In genomic region chr16:27275394-27275793, GRCh38 we compare ENCODE assay signal across 22 cellular contexts. TPM values are rescaled to one million over a fixed set of nuclear protein-coding genes. Genes with fewer than 3 reads are reported as not detected.
DNase-seq lines count a peak whose midpoint lies in the region; ATAC-seq, FAIRE-seq and TF ChIP-seq lines count a peak whose summit lies in the region.
"Had no signal": no experiment of that assay in that cellular context is flagged by ENCODE, and none has a peak within 500 bp of the region (broad histone marks: within the 10 kb centered on the region; RNA-seq: fewer than 3 reads in every experiment).

No MANE protein-coding gene starts in this region.

- peak overlapping the region; percentile 96 for H3K27ac ChIP-seq in DOHH2 (ENCODE audit: low read depth, low read length)
- H3K27ac ChIP-seq: HL-60 had no signal

- no peaks in the 10 kb centered on the region for H3K9me3 ChIP-seq in DOHH2 (ENCODE audit: control insufficient read depth, insufficient read depth, low read length)
- H3K9me3 ChIP-seq: A549 had no signal

- ATAC-seq in activated B cell treated with CpG ODN at 0.5 μM for 24 hours (ENCODE audit: low read depth), result no peak
- peak; percentile 52 to 63 for ATAC-seq in naive B cell (ENCODE audit: low read depth in 2 of 2)
- ATAC-seq: A549, Panc1, Right ventricle myocardium inferior, SK-N-SH treated with all-trans-retinoic acid at 6 μM for 48 hours had no signal

- H3K9me2 ChIP-seq in DOHH2 (replicated peaks; ENCODE audit: control insufficient read depth, low read length), result no peaks in the 10 kb centered on the region

- no peak for FAIRE-seq in RCC 7860 (lab: Jason Lieb, UNC)
- FAIRE-seq: A549, HTR-8/SVneo had no signal

- H3K9me3 Mint-ChIP-seq in activated CD4-positive, alpha-beta T cell treated with anti-CD3 and anti-CD28 coated beads, Interleukin-2, amount 10 ng/mL, durations not matched to agents 7 days and 5 days, result peaks cover 5% of the 10 kb centered on the region
- H3K9me3 Mint-ChIP-seq in activated B cell treated with CpG ODN at 0.5 μM for 24 hours (no peaks in the 10 kb centered on the region), naive B cell (peaks cover 0 to 4% (median 0%) of the 10 kb centered on the region in 7 donors)
- H3K9me3 Mint-ChIP-seq: IgD-negative memory B cell had no signal

- no peak for DNase-seq in activated CD4-positive, alpha-beta T cell treated with anti-CD3 and anti-CD28 coated beads, Interleukin-2, amount 10 ng/mL, durations not matched to agents 7 days and 5 days
- DNase-seq in activated CD4-positive, alpha-beta T cell treated with anti-CD3 and anti-CD28 coated beads, Interleukin-2, amount 50 U/mL, for 1 hour, result no peak
- DNase-seq in activated B cell treated with CpG ODN at 0.5 μM for 24 hours (no peak), naive B cell (peak; percentile 36), RCC 7860 (ENCODE audit: low spot score) (no peak), amygdala (lab: John Stamatoyannopoulos, UW) (no peak), GM20000 (ENCODE audit: low spot score) (no peak)
- DNase-seq: COR-L47, GOT3, NCI-H1436 treated with DMSO at 0.1 percent for 48 hours, NCI-H2029 treated with DMSO at 0.1 percent for 48 hours, NCI-H2171 treated with DMSO at 0.1 percent for 48 hours, NCI-H446 treated with DMSO at 0.1 percent for 48 hours, NCI-H748 treated with DMSO at 0.1 percent for 48 hours had no signal

- no peaks in the 10 kb centered on the region for H4K20me1 ChIP-seq in DOHH2 (ENCODE audit: control insufficient read depth, insufficient read depth, low read depth, low read length)

- CTCF ChIA-PET in activated CD4-positive, alpha-beta T cell treated with anti-CD3 and anti-CD28 coated beads, Interleukin-2, amount 10 ng/mL, durations not matched to agents 7 days and 5 days (lab: Charles Lee), result interaction anchor here (0.6 to 2.8 kb wide), 4 partner anchors 14 to 55 kb away, joined by 3 to 7 read pairs (median 4); no protein-coding TSS in a partner anchor
- CTCF ChIA-PET in activated B cell treated with CpG ODN at 0.5 μM for 24 hours (lab: Charles Lee), result interaction anchor here (0.8 to 1.0 kb wide), 4 partner anchors 10 to 42 kb away, joined by 3 to 7 read pairs (median 4); no protein-coding TSS in a partner anchor

- no peak overlapping the region for H3K4me3 Mint-ChIP-seq in activated CD4-positive, alpha-beta T cell treated with anti-CD3 and anti-CD28 coated beads, Interleukin-2, amount 10 ng/mL, durations not matched to agents 7 days and 5 days
- no peak overlapping the region for H3K4me3 Mint-ChIP-seq in activated B cell treated with CpG ODN at 0.5 μM for 24 hours
- H3K4me3 Mint-ChIP-seq in naive B cell, result peak overlapping the region in 7 of 8 donors; percentile 9 to 83 (median 53)

- H3K27ac Mint-ChIP-seq in activated CD4-positive, alpha-beta T cell treated with anti-CD3 and anti-CD28 coated beads, Interleukin-2, amount 10 ng/mL, durations not matched to agents 7 days and 5 days, result peak overlapping the region; percentile 31
- H3K27ac Mint-ChIP-seq in activated B cell treated with CpG ODN at 0.5 μM for 24 hours (peak overlapping the region; percentile 80), naive B cell (peak overlapping the region in 5 of 6 donors; percentile 71 to 92 (median 83))

- peak overlapping the region; percentile 14; the same call in 1 of the 2 replicates for H3K4me3 ChIP-seq in DOHH2 (ENCODE audit: low read length)
- H3K4me3 ChIP-seq: A549 had no signal

- H3K36me3 Mint-ChIP-seq in activated CD4-positive, alpha-beta T cell treated with anti-CD3 and anti-CD28 coated beads, Interleukin-2, amount 10 ng/mL, durations not matched to agents 7 days and 5 days (ENCODE audit: low read depth), result peaks cover 7% of the 10 kb centered on the region
- no peaks in the 10 kb centered on the region for H3K36me3 Mint-ChIP-seq in activated B cell treated with CpG ODN at 0.5 μM for 24 hours (ENCODE audit: low read depth)
- H3K36me3 Mint-ChIP-seq in naive B cell, result peaks cover 0 to 11% of the 10 kb centered on the region in 2 donors

- H3K4me1 ChIP-seq in DOHH2 (ENCODE audit: control insufficient read depth, low read length), result peaks cover 65% of the 10 kb centered on the region

- POLR2A ChIA-PET in activated CD4-positive, alpha-beta T cell treated with anti-CD3 and anti-CD28 coated beads, Interleukin-2, amount 10 ng/mL, durations not matched to agents 7 days and 5 days (lab: Charles Lee), result no interaction called here
- POLR2A ChIA-PET in activated B cell treated with CpG ODN at 0.5 μM for 24 hours (lab: Charles Lee), result interaction anchor here (0.6 to 2.8 kb wide), 10 partner anchors 11 to 177 kb away, joined by 3 to 15 read pairs (median 4); no protein-coding TSS in a partner anchor

- H3K79me2 ChIP-seq in DOHH2 (ENCODE audit: control insufficient read depth, low read length), result no peaks in the 10 kb centered on the region

- no peaks in the 10 kb centered on the region for H3K36me3 ChIP-seq in DOHH2 (ENCODE audit: control insufficient read depth, low read length)

- H3K27me3 Mint-ChIP-seq in activated CD4-positive, alpha-beta T cell treated with anti-CD3 and anti-CD28 coated beads, Interleukin-2, amount 10 ng/mL, durations not matched to agents 7 days and 5 days, result no peaks in the 10 kb centered on the region
- H3K27me3 Mint-ChIP-seq in activated B cell treated with CpG ODN at 0.5 μM for 24 hours, result no peaks in the 10 kb centered on the region
- H3K27me3 Mint-ChIP-seq in naive B cell, result no peaks in the 10 kb centered on the region

- intact Hi-C loops in activated B cell treated with CpG ODN at 0.5 μM for 24 hours (cut with micrococcal nuclease), result no loop called here

- H3K4me1 Mint-ChIP-seq in activated CD4-positive, alpha-beta T cell treated with anti-CD3 and anti-CD28 coated beads, Interleukin-2, amount 10 ng/mL, durations not matched to agents 7 days and 5 days, result peaks cover 51% of the 10 kb centered on the region
- H3K4me1 Mint-ChIP-seq in activated B cell treated with CpG ODN at 0.5 μM for 24 hours (peaks cover 52% of the 10 kb centered on the region), naive B cell (peaks cover 35 to 63% (median 43%) of the 10 kb centered on the region in 3 donors)

- H3K4me2 ChIP-seq in DOHH2 (ENCODE audit: low read length), result peak overlapping the region; percentile 83
- H3K4me2 ChIP-seq: A549 had no signal

- H3F3A ChIP-seq in DOHH2 (ENCODE audit: control insufficient read depth, insufficient read depth), result peaks cover 29% of the 10 kb centered on the region

- TF ChIP-seq CTCF in DOHH2 (IDR thresholded peaks at IDR 0.05; ENCODE audit: low read depth, low read length, poor library complexity, severe bottlenecking) (no peak), activated B cell treated with CpG ODN at 0.5 μM for 24 hours (IDR thresholded peaks at IDR 0.05) (no peak), GM20000 (IDR thresholded peaks at IDR 0.05; ENCODE audit: extremely low read depth, missing control alignments) (no peak)

- H3K27me3 ChIP-seq in DOHH2 (ENCODE audit: control insufficient read depth, low read length), result no peaks in the 10 kb centered on the region

RNA-seq across cellular contexts. Expression of gene NSMCE1, which starts 6.8 kb away (rescaled TPM):
- total RNA-seq in activated CD4-positive, alpha-beta T cell treated with anti-CD3 and anti-CD28 coated beads, Interleukin-2, amount 10 ng/mL, durations not matched to agents 7 days and 5 days, result 100 to 1,000 TPM in 1 of 2 experiments, 10 to 100 TPM in 1; 95.8 to 106 TPM
- 61.0 and 68.3 TPM in 2 replicates for total RNA-seq in activated B cell treated with CpG ODN at 0.5 μM for 24 hours
- 100 to 1,000 TPM; 178 to 217 (median 195) TPM for polyA plus RNA-seq in naive B cell (ENCODE audit: low read depth in 6 of 6)

RNA-seq across cellular contexts. Expression of gene IL4R, which starts 38.4 kb away (rescaled TPM):
- 100 to 1,000 TPM; 242 to 262 TPM for total RNA-seq in activated CD4-positive, alpha-beta T cell treated with anti-CD3 and anti-CD28 coated beads, Interleukin-2, amount 10 ng/mL, durations not matched to agents 7 days and 5 days
- total RNA-seq in activated B cell treated with CpG ODN at 0.5 μM for 24 hours, result 176 and 202 TPM in 2 replicates
- polyA plus RNA-seq in naive B cell (ENCODE audit: low read depth in 6 of 6), result 1,000 to 10,000 TPM in 1 of 6 donors, 100 to 1,000 TPM in 5; 355 to 1,202 (median 525) TPM

Comparison
In these comparisons a context has a peak if more than half of its experiments do, and no peak if none do; other contexts are left out.
1. H3K27ac Mint-ChIP-seq: peak in every context shown above with its lines; median percentile 83 in naive B cell; 80 in activated B cell treated with CpG ODN at 0.5 μM for 24 hours; 31 in activated CD4-positive, alpha-beta T cell treated with anti-CD3 and anti-CD28 coated beads, Interleukin-2, amount 10 ng/mL, durations not matched to agents 7 days and 5 days.
2. H3K4me3 Mint-ChIP-seq: peak in naive B cell (7 of 8); none in activated CD4-positive, alpha-beta T cell treated with anti-CD3 and anti-CD28 coated beads, Interleukin-2, amount 10 ng/mL, durations not matched to agents 7 days and 5 days (single experiment) and activated B cell treated with CpG ODN at 0.5 μM for 24 hours (single experiment).